In the genomic region with DNA sequence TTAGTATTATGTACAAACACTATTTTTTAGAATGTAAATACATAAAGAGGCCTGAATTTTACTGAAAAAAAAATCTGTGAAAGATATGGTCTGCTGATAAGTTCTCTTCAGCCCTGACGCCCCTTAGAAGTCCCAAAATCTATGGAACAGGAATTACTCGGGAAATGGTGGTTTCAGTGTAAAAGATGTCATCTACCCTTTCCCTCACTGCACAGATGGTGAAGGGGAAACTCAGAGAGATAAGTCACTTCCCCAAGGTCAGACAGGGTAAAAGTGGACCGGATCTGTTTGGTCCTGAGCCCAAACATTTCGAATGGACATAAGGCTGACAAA, we compare ENCODE assay signal across 8 cellular contexts. TPM values are rescaled to one million over a fixed set of nuclear protein-coding genes. Genes with fewer than 3 reads are reported as not detected.
A peak's percentile ranks its signal among the peaks of the same experiment; 100 is the strongest.
DNase-seq lines count a peak whose midpoint lies in the region; ATAC-seq, FAIRE-seq and TF ChIP-seq lines count a peak whose summit lies in the region.

No MANE protein-coding gene starts in this region.

- POLR2A ChIA-PET in K562 (lab: Yijun Ruan, JAX), result interaction anchor here (0.6 to 2.2 kb wide), 4 partner anchors 10 to 630 kb away, joined by 3 to 9 read pairs (median 3); no protein-coding TSS in a partner anchor

- peaks cover 39% of the 10 kb centered on the region for H3K79me2 ChIP-seq in K562 (ENCODE audit: control insufficient read depth, insufficient read depth, low read length)

- H3K36me3 ChIP-seq in K562 (ENCODE audit: control insufficient read depth, insufficient read depth, low read length) (peaks cover 27% of the 10 kb centered on the region), neuron (ENCODE audit: insufficient read depth, low read length) (peaks cover 12% of the 10 kb centered on the region)

- H3K27me3 ChIP-seq in K562 (ENCODE audit: control insufficient read depth in 2 of 2, insufficient read depth in 2 of 2, low read length in 2 of 2) (no peaks in the 10 kb centered on the region), neuron (ENCODE audit: insufficient read depth, low read length) (no peaks in the 10 kb centered on the region)

- peak overlapping the region; percentile 86 for H3K4me2 ChIP-seq in K562 (ENCODE audit: insufficient read depth, low read length)

- in situ Hi-C loops in K562 (cut with MboI), result no loop called here

- peak overlapping the region; percentile 58 for H3K4me3 ChIP-seq in K562
- peak overlapping the region; percentile 66 for H3K4me3 ChIP-seq in neuron (ENCODE audit: low read length)

- peak overlapping the region; percentile 36; the same call in 2 of the 3 replicates for H3K27ac ChIP-seq in K562 (ENCODE audit: extremely low read depth, low read depth, low read length)

- H3K4me1 ChIP-seq in K562 (replicated peaks in 1 of 2; ENCODE audit: control insufficient read depth in 2 of 2, insufficient read depth in 2 of 2, low read length in 2 of 2) (peaks cover 4 to 13% of the 10 kb centered on the region in 2 experiments; a peak in 4 of 5 replicates), neuron (ENCODE audit: insufficient read depth, low read length) (peaks cover 13% of the 10 kb centered on the region)

- no peak for TF ChIP-seq RAD21 in K562 (CRISPR knock-in tag; conservative IDR thresholded peaks at IDR 0.05 in 1 of 2, IDR thresholded peaks at IDR 0.05 in 1 of 2)

- CTCF ChIA-PET in K562 (lab: Yijun Ruan, JAX; ENCODE audit: low intra/inter-chr PET ratio), result interaction anchor here (0.8 to 1.1 kb wide), 2 partner anchors 141 to 426 kb away, joined by 5 to 6 read pairs; a partner anchor contains a TSS

- no peaks in the 10 kb centered on the region for H4K20me1 ChIP-seq in K562 (replicated peaks; ENCODE audit: control insufficient read depth, insufficient read depth, low read length)

- WGBS in K562 (ENCODE audit: insufficient coverage, low coverage, missing lambda C conversion rate), result 3% methylated on average over 4 of the region's 4 CpGs

- intact Hi-C loops in K562 (cut with micrococcal nuclease), result loop anchor here (2.0 to 10.0 kb wide), 5 partner anchors 44 to 281 kb away; no protein-coding TSS in a partner anchor

- BruUV-seq in K562 (replicated peaks; lab: Mats Ljungman, UMichigan), result no TSS peak

- peak; percentile 43 for ATAC-seq in GM18502 (IDR thresholded peaks at IDR 0.05; ENCODE audit: poor library complexity, unreplicated experiment)
- peak; percentile 35 for ATAC-seq in HG03045 (IDR thresholded peaks at IDR 0.05; ENCODE audit: unreplicated experiment)
- ATAC-seq in K562, result no peak
- no peak for ATAC-seq in GM21786 (IDR thresholded peaks at IDR 0.05; ENCODE audit: unreplicated experiment)

- H3K9me3 ChIP-seq in K562 (replicated peaks; ENCODE audit: control insufficient read depth, insufficient read depth, low read depth, low read length) (no peaks in the 10 kb centered on the region), neuron (ENCODE audit: low read length) (no peaks in the 10 kb centered on the region)

- H3K9me1 ChIP-seq in K562 (ENCODE audit: control insufficient read depth, insufficient read depth, low read length), result no peaks in the 10 kb centered on the region

- peak overlapping the region; percentile 100 for H2AFZ ChIP-seq in K562 (ENCODE audit: low read depth, low read length)
- H2AFZ ChIP-seq in neuron (ENCODE audit: low read depth, low read length), result peak overlapping the region; percentile 75

- FAIRE-seq in K562 (lab: Jason Lieb, UNC), result no peak

- peak overlapping the region; percentile 31 to 65; a peak in 3 of 4 replicates for H3K9ac ChIP-seq in K562 (ENCODE audit: insufficient read depth in 1 of 2, low read depth in 2 of 2, low read length in 2 of 2)

- no peak for TF ChIP-seq POLR2A in K562 (conservative IDR thresholded peaks at IDR 0.05)

- no peak for TF ChIP-seq CTCF in K562 (IDR thresholded peaks at IDR 0.05 in 2 of 3, conservative IDR thresholded peaks at IDR 0.05 in 1 of 3; ENCODE audit: insufficient read depth in 2 of 3, low read depth in 1 of 3, low read length in 3 of 3)

- no peak for DNase-seq in K562 (ENCODE audit: extremely low read depth in 1 of 4, low spot score in 3 of 4)
- no peak for DNase-seq in NCI-H2029 (lab: John Stamatoyannopoulos, UW)
- DNase-seq in AML-193 (lab: John Stamatoyannopoulos, UW), result no peak
- DNase-seq in OCI-M2 (lab: John Stamatoyannopoulos, UW; ENCODE audit: unreplicated experiment), result no peak

- no peak for TF ChIP-seq EP300 in K562 (IDR thresholded peaks at IDR 0.05; ENCODE audit: low read length)

TF ChIP-seq in K562, 482 proteins besides CTCF, POLR2A, EP300 and RAD21:
- TF ChIP-seq MAFG (tag; conservative IDR thresholded peaks at IDR 0.05), result no peak
- TF ChIP-seq DPF2 (IDR thresholded peaks at IDR 0.05), result peak; percentile 26; the same call in 1 of the 2 replicates
- TF ChIP-seq, protein P1, sequence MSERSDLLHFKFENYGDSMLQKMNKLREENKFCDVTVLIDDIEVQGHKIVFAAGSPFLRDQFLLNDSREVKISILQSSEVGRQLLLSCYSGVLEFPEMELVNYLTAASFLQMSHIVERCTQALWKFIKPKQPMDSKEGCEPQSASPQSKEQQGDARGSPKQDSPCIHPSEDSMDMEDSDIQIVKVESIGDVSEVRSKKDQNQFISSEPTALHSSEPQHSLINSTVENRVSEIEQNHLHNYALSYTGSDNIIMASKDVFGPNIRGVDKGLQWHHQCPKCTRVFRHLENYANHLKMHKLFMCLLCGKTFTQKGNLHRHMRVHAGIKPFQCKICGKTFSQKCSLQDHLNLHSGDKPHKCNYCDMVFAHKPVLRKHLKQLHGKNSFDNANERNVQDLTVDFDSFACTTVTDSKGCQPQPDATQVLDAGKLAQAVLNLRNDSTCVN (CRISPR knock-in tag; IDR thresholded peaks at IDR 0.05), result no peak
- TF ChIP-seq PHB2 (IDR thresholded peaks at IDR 0.05; ENCODE audit: low read depth), result no peak
- TF ChIP-seq NFIX (CRISPR knock-in tag; IDR thresholded peaks at IDR 0.05; ENCODE audit: low read depth), result no peak
- 0 out of 2 replicates have a peak, but pooled peaks have one; percentile 5 for TF ChIP-seq LCOR (CRISPR knock-in tag; IDR thresholded peaks at IDR 0.05)
- TF ChIP-seq, protein P2, sequence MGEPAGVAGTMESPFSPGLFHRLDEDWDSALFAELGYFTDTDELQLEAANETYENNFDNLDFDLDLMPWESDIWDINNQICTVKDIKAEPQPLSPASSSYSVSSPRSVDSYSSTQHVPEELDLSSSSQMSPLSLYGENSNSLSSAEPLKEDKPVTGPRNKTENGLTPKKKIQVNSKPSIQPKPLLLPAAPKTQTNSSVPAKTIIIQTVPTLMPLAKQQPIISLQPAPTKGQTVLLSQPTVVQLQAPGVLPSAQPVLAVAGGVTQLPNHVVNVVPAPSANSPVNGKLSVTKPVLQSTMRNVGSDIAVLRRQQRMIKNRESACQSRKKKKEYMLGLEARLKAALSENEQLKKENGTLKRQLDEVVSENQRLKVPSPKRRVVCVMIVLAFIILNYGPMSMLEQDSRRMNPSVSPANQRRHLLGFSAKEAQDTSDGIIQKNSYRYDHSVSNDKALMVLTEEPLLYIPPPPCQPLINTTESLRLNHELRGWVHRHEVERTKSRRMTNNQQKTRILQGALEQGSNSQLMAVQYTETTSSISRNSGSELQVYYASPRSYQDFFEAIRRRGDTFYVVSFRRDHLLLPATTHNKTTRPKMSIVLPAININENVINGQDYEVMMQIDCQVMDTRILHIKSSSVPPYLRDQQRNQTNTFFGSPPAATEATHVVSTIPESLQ (CRISPR knock-in tag; IDR thresholded peaks at IDR 0.05), result 0 out of 2 replicates have a peak, but pooled peaks have one; percentile 2
- TF ChIP-seq HDAC1 (IDR thresholded peaks at IDR 0.05), result no peak
- TF ChIP-seq KLF16 (IDR thresholded peaks at IDR 0.05), result no peak

RNA-seq across cellular contexts. Expression of a gene that starts 0.5 kb away (rescaled TPM):
- total RNA-seq in K562 (2011; cell fraction: chromatin; rRNA removed; ENCODE audit: low replicate concordance), result 70.9 and 136 TPM in 2 replicates
- 37.0 and 42.4 TPM in 2 replicates for total RNA-seq in K562 (2011; cell fraction: nucleolus; rRNA removed)
- total RNA-seq in K562 (2011; cell fraction: nucleoplasm; rRNA removed), result 41.4 and 42.4 TPM in 2 replicates
- total RNA-seq in K562 (2014; rRNA removed), result 59.0 and 61.1 TPM in 2 replicates
- 54.6 and 61.9 TPM in 2 replicates for total RNA-seq in K562 (2014; rRNA removed; fragmentation: Illumina TruSeq; extraction: Trizol)
- 55.2 and 56.4 TPM in 2 replicates for total RNA-seq in K562 (2015; rRNA removed; fragmentation: Illumina TruSeq; extraction: Trizol)
- total RNA-seq in K562 (2021), result 59.4 and 68.1 TPM in 2 replicates
- polyA plus RNA-seq in K562 (2011; rRNA removed), result 18.7 and 25.9 TPM in 2 replicates
- polyA plus RNA-seq in K562 (2011; cell fraction: cytosol; rRNA removed), result 8.2 and 9.0 TPM in 2 replicates
- polyA plus RNA-seq in K562 (2011; cell fraction: nucleus; rRNA removed), result 21.4 and 24.5 TPM in 2 replicates
- polyA plus RNA-seq in K562 (2012), result 18.1 and 26.1 TPM in 2 replicates
- 40.0 and 48.0 TPM in 2 replicates for polyA plus RNA-seq in K562 (2014; fragmentation: Illumina TruSeq; extraction: Trizol)
- 10 to 100 TPM; 10.4 to 26.1 TPM for polyA plus RNA-seq in K562 (2014; fragmentation: Nextera tagmentation; extraction: Ambion mirVana)
- 32.7 and 34.3 TPM in 2 replicates for polyA plus RNA-seq in K562 (2014; rRNA removed)
- polyA minus RNA-seq in K562 (2011; rRNA and poly(A)+ RNA removed), result 34.5 and 37.9 TPM in 2 replicates
- 18.7 and 25.1 TPM in 2 replicates for polyA minus RNA-seq in K562 (2011; cell fraction: cytosol; rRNA and poly(A)+ RNA removed)
- 33.0 and 42.0 TPM in 2 replicates for polyA minus RNA-seq in K562 (2011; cell fraction: nucleus; rRNA and poly(A)+ RNA removed)

Comparison
In these comparisons a context has a peak if more than half of its experiments do, and no peak if none do; other contexts are left out.
1. ATAC-seq: peak in GM18502 (single experiment) and HG03045 (single experiment); none in K562 (single experiment) and GM21786 (single experiment).